Comparison of ENCODE assay signal across 28 cellular contexts in genomic region chr4:3392319-3392718, GRCh38. TPM values are rescaled to one million over a fixed set of nuclear protein-coding genes. Genes with fewer than 3 reads are reported as not detected.
"Had no signal": no experiment of that assay in that cellular context is flagged by ENCODE, and none has a peak within 500 bp of the region (broad histone marks: within the 10 kb centered on the region; RNA-seq: fewer than 3 reads in every experiment).

No MANE protein-coding gene starts in this region.

- H3K4me1 ChIP-seq: colonic mucosa, parathyroid adenoma had no signal

- DNase-seq: activated CD4-positive, alpha-beta T cell treated with anti-CD3 and anti-CD28 coated beads for 4 hours; activated CD4-positive, alpha-beta T cell treated with anti-CD3 and anti-CD28 coated beads, Interleukin-2, amount 50 U/mL, for 4 hours; activated naive CD4-positive, alpha-beta T cell; activated T-cell treated with anti-CD3 and anti-CD28 coated beads for 4 hours; activated T-cell treated with anti-CD3 and anti-CD28 coated beads, Interleukin-2, amount 50 U/mL, for 72 hours; anterior cingulate cortex; cerebellar nuclear complex; colonic mucosa; dorsolateral prefrontal cortex; effector memory CD8-positive, alpha-beta T cell; erythroblast; gastrocnemius medialis; glutamatergic neuron; natural killer cell; psoas muscle; stimulated activated CD4-positive, alpha-beta T cell treated with anti-CD3 and anti-CD28 coated beads, Interleukin-15, amount 100 ng/mL, for 24 hours; stimulated activated CD4-positive, alpha-beta T cell treated with anti-CD3 and anti-CD28 coated beads, Interleukin-2, amount 100 ng/mL, for 24 hours; stimulated activated naive B cell treated with anti-CD40 and anti-IgM and Interleukin-4, amounts not matched to agents 10 μg/mL and 1 μg/mL and 100 μg/mL, for 72 hours; T-helper 1 cell; tibial artery had no signal

- H3K27ac ChIP-seq: cardiac muscle cell, colonic mucosa, gastrocnemius medialis, hepatocyte, parathyroid adenoma, psoas muscle, suprapubic skin, tibial artery had no signal

- H3K36me3 ChIP-seq: cardiac muscle cell, colonic mucosa, gastrocnemius medialis, suprapubic skin, tibial artery had no signal

- H3K36me3 Mint-ChIP-seq: activated naive CD8-positive, alpha-beta T cell; natural killer cell; stimulated activated naive B cell treated with anti-CD40 and anti-IgM and Interleukin-4, amounts not matched to agents 10 μg/mL and 1 μg/mL and 100 μg/mL, for 72 hours had no signal

- H3K9me3 Mint-ChIP-seq: activated T-cell treated with anti-CD3 and anti-CD28 coated beads, Interleukin-2, amount 50 U/mL, for 72 hours; effector memory CD8-positive, alpha-beta T cell; natural killer cell; stimulated activated naive B cell treated with anti-CD40 and anti-IgM and Interleukin-4, amounts not matched to agents 10 μg/mL and 1 μg/mL and 100 μg/mL, for 72 hours; T-helper 2 cell treated with Interferon-gamma antibody and Interleukin-4, amounts not matched to agents 5 μg/mL and 100 μg/mL, for 36 hours had no signal

- H3K9me3 ChIP-seq: colonic mucosa, gastrocnemius medialis, psoas muscle, suprapubic skin, tibial artery had no signal

- H2AFZ ChIP-seq: hepatocyte, parathyroid adenoma had no signal

- H3K9ac ChIP-seq: parathyroid adenoma had no signal

- H3K4me3 ChIP-seq: cardiac muscle cell, colonic mucosa, gastrocnemius medialis, hepatocyte, psoas muscle, suprapubic skin, tibial artery had no signal

- H3K4me3 Mint-ChIP-seq: activated naive CD8-positive, alpha-beta T cell; activated T-cell treated with anti-CD3 and anti-CD28 coated beads, Interleukin-2, amount 50 U/mL, for 72 hours; brain; effector memory CD8-positive, alpha-beta T cell; natural killer cell; stimulated activated naive B cell treated with anti-CD40 and anti-IgM and Interleukin-4, amounts not matched to agents 10 μg/mL and 1 μg/mL and 100 μg/mL, for 72 hours; T-helper 2 cell treated with Interferon-gamma antibody and Interleukin-4, amounts not matched to agents 5 μg/mL and 100 μg/mL, for 36 hours had no signal

- H3K27ac Mint-ChIP-seq: activated naive CD8-positive, alpha-beta T cell; activated T-cell treated with anti-CD3 and anti-CD28 coated beads, Interleukin-2, amount 50 U/mL, for 72 hours; effector memory CD8-positive, alpha-beta T cell; natural killer cell; stimulated activated naive B cell treated with anti-CD40 and anti-IgM and Interleukin-4, amounts not matched to agents 10 μg/mL and 1 μg/mL and 100 μg/mL, for 72 hours; T-helper 2 cell treated with Interferon-gamma antibody and Interleukin-4, amounts not matched to agents 5 μg/mL and 100 μg/mL, for 36 hours had no signal

- ATAC-seq: activated T-cell treated with anti-CD3 and anti-CD28 coated beads, Interleukin-2, amount 50 U/mL, for 72 hours; effector memory CD8-positive, alpha-beta T cell; gastrocnemius medialis; natural killer cell; psoas muscle; stimulated activated naive B cell treated with anti-CD40 and anti-IgM and Interleukin-4, amounts not matched to agents 10 μg/mL and 1 μg/mL and 100 μg/mL, for 72 hours had no signal

- H3K4me2 ChIP-seq: hepatocyte had no signal

- H3K27me3 ChIP-seq: cardiac muscle cell, colonic mucosa, dorsolateral prefrontal cortex, gastrocnemius medialis, hepatocyte, suprapubic skin, tibial artery had no signal

- H3K79me2 ChIP-seq: parathyroid adenoma had no signal

RNA-seq across cellular contexts. Expression of gene HGFAC, which starts 49.4 kb away (rescaled TPM):
- total RNA-seq: suprapubic skin, ureter had no signal
